ENCODE assay signal across 8 cellular contexts in genomic region chr11:63841554-63841953, GRCh38. TPM values are rescaled to one million over a fixed set of nuclear protein-coding genes. Genes with fewer than 3 reads are reported as not detected.
DNase-seq lines count a peak whose midpoint lies in the region; ATAC-seq and TF ChIP-seq lines count a peak whose summit lies in the region.

No MANE protein-coding gene starts in this region.

- H3K4me3 ChIP-seq in HAP-1, result peak overlapping the region; percentile 83

- H3K4me1 Mint-ChIP-seq in activated naive CD8-positive, alpha-beta T cell treated with anti-CD3 and anti-CD28 coated beads, Interleukin-2, amount 50 U/mL, for 24 hours, result peaks cover 73% of the 10 kb centered on the region
- H3K4me1 Mint-ChIP-seq in immature natural killer cell, result peaks cover 74 to 83% of the 10 kb centered on the region in 2 donors

- peaks cover 6% of the 10 kb centered on the region; the same call in 1 of the 2 replicates for H3K4me1 ChIP-seq in HAP-1

- no peaks in the 10 kb centered on the region for H3K27me3 ChIP-seq in HAP-1 (ENCODE audit: low read depth)

- TF ChIP-seq CTCF in 22Rv1 (IDR thresholded peaks at IDR 0.05), result no peak

- H3K27ac ChIP-seq in 22Rv1 (peak overlapping the region; percentile 82), substantia nigra (ENCODE audit: low read depth, low read length, poor library complexity, severe bottlenecking) (peak overlapping the region; percentile 60)

- peaks cover 11% of the 10 kb centered on the region for H3K36me3 Mint-ChIP-seq in activated naive CD8-positive, alpha-beta T cell treated with anti-CD3 and anti-CD28 coated beads, Interleukin-2, amount 50 U/mL, for 24 hours (ENCODE audit: low read depth)
- H3K36me3 Mint-ChIP-seq in immature natural killer cell, result peaks cover 0 to 4% (median 4%) of the 10 kb centered on the region in 3 donors

- H3K27me3 Mint-ChIP-seq in activated naive CD8-positive, alpha-beta T cell treated with anti-CD3 and anti-CD28 coated beads, Interleukin-2, amount 50 U/mL, for 24 hours, result no peaks in the 10 kb centered on the region
- peaks cover 2 to 10% (median 7%) of the 10 kb centered on the region in 3 donors for H3K27me3 Mint-ChIP-seq in immature natural killer cell (ENCODE audit: low read depth in 3 of 3)

- H3K9me3 ChIP-seq in HAP-1, result no peaks in the 10 kb centered on the region

- in situ Hi-C loops in HAP-1 (cut with MboI; ENCODE audit: low sequenced_read_pairs), result no loop called here

- no peaks in the 10 kb centered on the region for H3K9me3 Mint-ChIP-seq in activated naive CD8-positive, alpha-beta T cell treated with anti-CD3 and anti-CD28 coated beads, Interleukin-2, amount 50 U/mL, for 24 hours
- no peaks in the 10 kb centered on the region for H3K9me3 Mint-ChIP-seq in immature natural killer cell

- DNase-seq in HAP-1 (ENCODE audit: low spot score in 2 of 2), result peak in 1 of 2 experiments; percentile 44
- no peak for DNase-seq in activated naive CD8-positive, alpha-beta T cell treated with anti-CD3 and anti-CD28 coated beads, Interleukin-2, amount 50 U/mL, for 24 hours
- no peak for DNase-seq in immature natural killer cell
- peak in 12 of 49 donors; percentile 8 to 45 (median 24) for DNase-seq in substantia nigra (lab: John Stamatoyannopoulos, UW)
- no peak for DNase-seq in cerebellar cortex (ENCODE audit: low spot score)

- H3K36me3 ChIP-seq in HAP-1 (replicated peaks), result peaks cover 14% of the 10 kb centered on the region

- H3K4me3 Mint-ChIP-seq in activated naive CD8-positive, alpha-beta T cell treated with anti-CD3 and anti-CD28 coated beads, Interleukin-2, amount 50 U/mL, for 24 hours, result peak overlapping the region; percentile 92
- H3K4me3 Mint-ChIP-seq in immature natural killer cell, result peak overlapping the region; percentile 83 to 92 (median 90)

- no peak for ATAC-seq in activated naive CD8-positive, alpha-beta T cell treated with anti-CD3 and anti-CD28 coated beads, Interleukin-2, amount 50 U/mL, for 24 hours
- no peak for ATAC-seq in HG03521 (IDR thresholded peaks at IDR 0.05; ENCODE audit: unreplicated experiment)
- ATAC-seq in GM21390 (IDR thresholded peaks at IDR 0.05; ENCODE audit: unreplicated experiment), result no peak

- no peak overlapping the region for H3K27ac Mint-ChIP-seq in activated naive CD8-positive, alpha-beta T cell treated with anti-CD3 and anti-CD28 coated beads, Interleukin-2, amount 50 U/mL, for 24 hours
- H3K27ac Mint-ChIP-seq in immature natural killer cell, result peak overlapping the region; percentile 65 to 88 (median 84)

RNA-seq across cellular contexts. Expression of gene MARK2, which starts 2.6 kb away (rescaled TPM):
- polyA plus RNA-seq in immature natural killer cell, result 10 to 100 TPM; 28.6 to 73.8 (median 31.6) TPM

RNA-seq across cellular contexts. Expression of gene SPINDOC, which starts 28.3 kb away (rescaled TPM):
- polyA plus RNA-seq in immature natural killer cell, result 1 to 10 TPM in 2 of 3 donors, under 1 TPM in 1; 0.36 to 2.3 (median 1.2) TPM
